In genomic region chr5:34008721-34009120, GRCh38 we compare ENCODE assay signal across 9 cellular contexts. TPM values are rescaled to one million over a fixed set of nuclear protein-coding genes. Genes with fewer than 3 reads are reported as not detected.
DNase-seq lines count a peak whose midpoint lies in the region; ATAC-seq, FAIRE-seq and TF ChIP-seq lines count a peak whose summit lies in the region.
"Had no signal": no experiment of that assay in that cellular context is flagged by ENCODE, and none has a peak within 500 bp of the region (broad histone marks: within the 10 kb centered on the region; RNA-seq: fewer than 3 reads in every experiment).

No MANE protein-coding gene starts in this region.

- peak overlapping the region; percentile 87 for H3K4me2 ChIP-seq in PC-3 (ENCODE audit: low read length)

- TF ChIP-seq CTCF in PC-3 (conservative IDR thresholded peaks at IDR 0.05; ENCODE audit: low read depth, low read length) (no peak), pancreas (IDR thresholded peaks at IDR 0.05) (no peak)

- H3K27me3 ChIP-seq in PC-3 (ENCODE audit: low read length) (no peaks in the 10 kb centered on the region), endocrine pancreas (ENCODE audit: control insufficient read depth, insufficient read depth, low read length) (no peaks in the 10 kb centered on the region), pancreas (no peaks in the 10 kb centered on the region)

- CTCF ChIA-PET in PC-3 (lab: Charles Lee): interaction anchor here (0.6 kb wide), 1 partner anchor 995 kb away, joined by 6 read pairs; no protein-coding TSS in a partner anchor

- H3K36me3 ChIP-seq in PC-3 (ENCODE audit: low read depth, low read length) (no peaks in the 10 kb centered on the region), endocrine pancreas (ENCODE audit: control insufficient read depth, insufficient read depth, low read length) (no peaks in the 10 kb centered on the region), pancreas (no peaks in the 10 kb centered on the region)

- H4K20me1 ChIP-seq in PC-3 (ENCODE audit: low read length): no peaks in the 10 kb centered on the region

- no peak for TF ChIP-seq POLR2A in H54 (IDR thresholded peaks at IDR 0.05; ENCODE audit: low read depth, low read length)

- no peak for DNase-seq in H54 (ENCODE audit: insufficient read length, low spot score)
- no peak for DNase-seq in PC-3
- no peak for DNase-seq in pancreas
- DNase-seq in cerebellum (ENCODE audit: low spot score): no peak

- H3K4me1 ChIP-seq in PC-3 (ENCODE audit: insufficient read depth, low read length) (peaks cover 28% of the 10 kb centered on the region), endocrine pancreas (ENCODE audit: control insufficient read depth, insufficient read depth, low read length) (peaks cover 11% of the 10 kb centered on the region), pancreas (peaks cover 10 to 17% (median 14%) of the 10 kb centered on the region in 3 donors)

- H3K4me3 ChIP-seq in PC-3 (ENCODE audit: low read length): peak overlapping the region; percentile 82
- H3K4me3 ChIP-seq in endocrine pancreas (ENCODE audit: control insufficient read depth, insufficient read depth, low read length): peak overlapping the region; percentile 93
- peak overlapping the region; percentile 64 to 89 (median 73) for H3K4me3 ChIP-seq in pancreas

- H3K9me2 ChIP-seq in PC-3 (replicated peaks; ENCODE audit: low read length): no peaks in the 10 kb centered on the region

- FAIRE-seq in H54 (lab: Jason Lieb, UNC): peak; percentile 55
- no peak for FAIRE-seq in pancreas (lab: Jason Lieb, UNC)

- H3K27ac ChIP-seq in PC-3 (ENCODE audit: low read length) (peak overlapping the region; percentile 74), pancreas (peak overlapping the region; percentile 87 to 96 (median 92))

- ATAC-seq in PC-3: no peak
- no peak for ATAC-seq in pancreas
- no peak for ATAC-seq in GM21423 (IDR thresholded peaks at IDR 0.05; ENCODE audit: unreplicated experiment)
- ATAC-seq in HG03196 (IDR thresholded peaks at IDR 0.05; ENCODE audit: unreplicated experiment): no peak
- no peak for ATAC-seq in HG03039 (IDR thresholded peaks at IDR 0.05; ENCODE audit: unreplicated experiment)

- no peaks in the 10 kb centered on the region for H3F3A ChIP-seq in PC-3 (ENCODE audit: low read length, unreplicated experiment)

- peak overlapping the region; percentile 94 for H2AFZ ChIP-seq in PC-3 (ENCODE audit: low read length)

- H3K9ac ChIP-seq in PC-3 (ENCODE audit: low read length) (peak overlapping the region; percentile 81), endocrine pancreas (ENCODE audit: control insufficient read depth, insufficient read depth, low read length) (peak overlapping the region; percentile 74)

- POLR2A ChIA-PET in PC-3 (lab: Charles Lee; ENCODE audit: unreplicated experiment): interaction anchor here (0.6 to 0.7 kb wide), 3 partner anchors 14 to 190 kb away, joined by 3 to 24 read pairs (median 4); no protein-coding TSS in a partner anchor

- H3K9me3 ChIP-seq in PC-3 (ENCODE audit: low read length): no peaks in the 10 kb centered on the region
- H3K9me3 ChIP-seq in endocrine pancreas (ENCODE audit: control insufficient read depth, low read length): no peaks in the 10 kb centered on the region
- no peaks in the 10 kb centered on the region for H3K9me3 ChIP-seq in pancreas

- peaks cover 17% of the 10 kb centered on the region for H3K79me2 ChIP-seq in PC-3 (ENCODE audit: low read length)

- intact Hi-C loops in PC-3 (cut with micrococcal nuclease): loop anchor here (2.0 to 10.0 kb wide), 4 partner anchors 44 to 906 kb away; partner anchors contain the start of genes BRIX1 and RAD1
- intact Hi-C loops in pancreas (cut with DNase I): loop anchor here in 1 of 3 donors (10.0 kb wide), 1 partner anchor 456 kb away; no protein-coding TSS in a partner anchor

- WGBS in pancreas, 2 donors: 0 to 4% methylated on average over 2 of the region's 2 CpGs

- no TSS peak for BruUV-seq in PC-3 (replicated peaks; lab: Mats Ljungman, UMichigan)

RNA-seq across cellular contexts. Expression of gene AMACR, which starts 0.9 kb away (rescaled TPM):
- total RNA-seq in PC-3 (2014; rRNA removed): 12.3 and 12.7 TPM in 2 replicates
- 10 to 100 TPM in 3 of 6 donors, 1 to 10 TPM in 3; 7.8 to 15.1 (median 10.1) TPM for total RNA-seq in pancreas
- 10 to 100 TPM in 1 of 2 donors, 1 to 10 TPM in 1; 4.4 to 13.1 TPM for polyA plus RNA-seq in pancreas
- total RNA-seq in cerebellum: 8.6 TPM

RNA-seq across cellular contexts. Expression of gene SLC45A2, which starts 24.2 kb away (rescaled TPM):
- total RNA-seq in PC-3 (2014; rRNA removed) (not detected in 2 replicates), pancreas (under 1 TPM in 2 of 6 donors, not detected in 4; 0.18 to 0.20 TPM), cerebellum (1.2 TPM)
- polyA plus RNA-seq in pancreas: under 1 TPM; 0.08 to 0.26 TPM
- total RNA-seq: subcutaneous adipose tissue had no signal

RNA-seq across cellular contexts. Expression of gene C1QTNF3, which starts 34.3 kb away (rescaled TPM):
- 0.92 and 1.1 TPM in 2 replicates for total RNA-seq in PC-3 (2014; rRNA removed)
- 1 to 10 TPM; 2.0 to 6.8 (median 3.0) TPM for total RNA-seq in pancreas
- 10 to 100 TPM in 1 of 2 donors, 1 to 10 TPM in 1; 8.5 to 11.7 TPM for polyA plus RNA-seq in pancreas
- 52.7 TPM for total RNA-seq in cerebellum
